ENCODE assay signal across 10 cellular contexts in the genomic region with DNA sequence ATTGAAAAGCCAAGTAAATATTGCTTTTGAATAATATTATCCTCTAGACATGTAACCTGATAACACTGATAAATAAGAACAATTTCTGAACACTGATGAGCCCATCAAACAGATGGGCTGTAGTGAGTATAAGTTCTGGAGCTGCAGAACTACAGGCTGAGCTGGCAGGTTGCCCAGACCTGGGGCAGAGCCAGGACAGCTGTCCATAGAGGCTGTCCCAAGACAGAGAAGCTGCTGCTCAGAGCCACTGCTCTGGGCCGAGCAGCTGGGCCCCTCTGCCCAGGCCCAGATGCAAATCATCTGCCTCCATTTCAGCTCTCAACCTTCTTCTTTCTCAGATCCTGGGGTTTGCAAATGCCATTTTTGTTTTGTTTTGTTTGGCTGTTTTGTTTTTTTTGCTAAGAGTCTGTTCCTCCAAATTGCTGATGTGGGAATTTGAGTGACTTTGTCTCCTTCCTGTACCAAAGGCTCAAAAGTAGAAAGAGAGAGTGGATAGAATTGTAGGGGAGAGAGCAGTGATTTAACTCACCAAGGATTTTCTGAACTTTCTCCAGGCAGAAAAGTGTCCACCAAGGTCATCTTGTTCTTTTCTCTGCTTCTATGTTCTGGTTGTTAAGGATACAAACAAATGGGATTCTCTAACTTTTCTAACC. TPM values are rescaled to one million over a fixed set of nuclear protein-coding genes. Genes with fewer than 3 reads are reported as not detected.
DNase-seq lines count a peak whose midpoint lies in the region; ATAC-seq lines count a peak whose summit lies in the region.
"Had no signal": no experiment of that assay in that cellular context is flagged by ENCODE, and none has a peak within 500 bp of the region (broad histone marks: within the 10 kb centered on the region; RNA-seq: fewer than 3 reads in every experiment).

No MANE protein-coding gene starts in this region.

- peak overlapping the region; percentile 42 for H3K27ac ChIP-seq in effector memory CD4-positive, alpha-beta T cell (ENCODE audit: insufficient read depth, low read length, poor library complexity, severe bottlenecking)
- H3K27ac ChIP-seq: 22Rv1 had no signal

- no peaks in the 10 kb centered on the region for H3K36me3 ChIP-seq in effector memory CD4-positive, alpha-beta T cell (ENCODE audit: control insufficient read depth, insufficient read depth, low read length)

- no peak overlapping the region for H3K4me3 ChIP-seq in effector memory CD4-positive, alpha-beta T cell (ENCODE audit: insufficient read depth, low read depth, low read length, poor library complexity, severe bottlenecking)

- peak in 2 of 3 experiments; percentile 28 to 36 for DNase-seq in NCI-H1417 (lab: John Stamatoyannopoulos, UW)
- DNase-seq in NCI-H1417 treated with DMSO at 0.1 percent for 48 hours (lab: John Stamatoyannopoulos, UW) = no peak
- DNase-seq in NCI-H446 treated with DMSO at 0.1 percent for 48 hours (lab: John Stamatoyannopoulos, UW) = peak; percentile 83
- no peak for DNase-seq in effector memory CD4-positive, alpha-beta T cell
- peak; percentile 77 for DNase-seq in occipital lobe (lab: John Stamatoyannopoulos, UW)
- DNase-seq in Kasumi-1 (lab: John Stamatoyannopoulos, UW) = no peak
- no peak for DNase-seq in GDM1 (lab: John Stamatoyannopoulos, UW)

- no peak for ATAC-seq in HG03139 (IDR thresholded peaks at IDR 0.05; ENCODE audit: unreplicated experiment)

- H3K9me3 ChIP-seq in effector memory CD4-positive, alpha-beta T cell (ENCODE audit: control insufficient read depth, low read length) = no peaks in the 10 kb centered on the region

- H3K27me3 ChIP-seq in effector memory CD4-positive, alpha-beta T cell (replicated peaks; ENCODE audit: control insufficient read depth, insufficient read depth, low read length, poor library complexity, severe bottlenecking) = no peaks in the 10 kb centered on the region

- H3K4me1 ChIP-seq in effector memory CD4-positive, alpha-beta T cell (ENCODE audit: control insufficient read depth, insufficient read depth, low read length, poor library complexity, severe bottlenecking) = peaks cover 46% of the 10 kb centered on the region

RNA-seq across cellular contexts. Expression of gene TESPA1, which starts 4.0 kb away (rescaled TPM):
- not detected for total RNA-seq in occipital lobe
- total RNA-seq: glomerular endothelial cell had no signal

RNA-seq across cellular contexts. Expression of gene NEUROD4, which starts 31.2 kb away (rescaled TPM):
- total RNA-seq in occipital lobe = 3.9 TPM
- total RNA-seq: glomerular endothelial cell had no signal

Comparison
In these comparisons a context has a peak if more than half of its experiments do, and no peak if none do; other contexts are left out.
1. DNase-seq: peak in NCI-H1417 (2 of 3), NCI-H446 treated with DMSO at 0.1 percent for 48 hours (single experiment) and occipital lobe (single experiment); none in NCI-H1417 treated with DMSO at 0.1 percent for 48 hours (single experiment), effector memory CD4-positive, alpha-beta T cell (0 of 3), Kasumi-1 (0 of 2) and GDM1 (single experiment).